ENCODE assay signal across 2 cellular contexts in the genomic region with DNA sequence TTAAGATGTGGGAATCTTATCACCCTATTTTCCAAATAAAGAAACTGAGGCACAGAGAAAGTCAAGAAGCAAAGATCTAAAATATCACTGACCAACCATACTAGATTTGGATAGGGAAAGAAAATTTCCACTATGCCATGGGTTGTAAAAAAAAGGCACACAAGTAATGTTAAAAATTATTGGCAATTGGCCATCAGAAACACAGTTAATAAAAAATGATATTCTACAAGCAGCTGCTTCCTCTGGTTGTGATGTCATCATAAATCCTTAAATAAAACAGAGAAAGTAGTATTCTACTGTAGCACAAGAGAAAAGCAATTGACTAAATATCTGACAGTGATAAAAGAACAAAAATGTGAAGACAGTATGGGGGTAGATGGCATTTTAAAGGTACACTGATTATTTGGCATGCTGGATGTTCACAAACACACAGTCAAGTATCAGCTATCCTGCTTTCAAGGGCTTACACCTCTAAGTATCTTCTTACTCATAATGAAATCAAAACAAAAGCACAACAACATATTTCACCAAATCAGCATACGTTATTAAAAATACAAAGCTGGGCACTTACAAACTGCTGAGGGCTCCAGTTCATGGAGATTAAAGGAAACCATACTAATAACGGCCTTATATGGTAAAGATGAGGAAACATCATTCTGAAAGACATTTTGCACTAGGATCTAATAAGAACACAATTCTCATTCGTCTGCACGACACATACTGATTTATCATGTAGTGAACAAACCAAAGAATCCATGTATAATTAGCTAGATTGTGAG.
TF ChIP-seq lines count a peak whose summit lies in the region.

No MANE protein-coding gene starts in this region.

TF ChIP-seq in IMR-90, 13 proteins besides CTCF, POLR2A, EP300 and RAD21:
- TF ChIP-seq, protein P1, sequence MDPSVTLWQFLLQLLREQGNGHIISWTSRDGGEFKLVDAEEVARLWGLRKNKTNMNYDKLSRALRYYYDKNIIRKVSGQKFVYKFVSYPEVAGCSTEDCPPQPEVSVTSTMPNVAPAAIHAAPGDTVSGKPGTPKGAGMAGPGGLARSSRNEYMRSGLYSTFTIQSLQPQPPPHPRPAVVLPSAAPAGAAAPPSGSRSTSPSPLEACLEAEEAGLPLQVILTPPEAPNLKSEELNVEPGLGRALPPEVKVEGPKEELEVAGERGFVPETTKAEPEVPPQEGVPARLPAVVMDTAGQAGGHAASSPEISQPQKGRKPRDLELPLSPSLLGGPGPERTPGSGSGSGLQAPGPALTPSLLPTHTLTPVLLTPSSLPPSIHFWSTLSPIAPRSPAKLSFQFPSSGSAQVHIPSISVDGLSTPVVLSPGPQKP (IDR thresholded peaks at IDR 0.05; ENCODE audit: borderline replicate concordance, low read depth, low read length), result no peak
- TF ChIP-seq MAFK (IDR thresholded peaks at IDR 0.05; ENCODE audit: low read depth, low read length), result 0 out of 2 replicates have a peak, but pooled peaks have one; percentile 1

TF ChIP-seq in WTC11, 78 proteins besides CTCF, POLR2A, EP300 and RAD21:
- TF ChIP-seq FOXP1 (CRISPR knock-in tag; IDR thresholded peaks at IDR 0.05; ENCODE audit: borderline replicate concordance) (no peak), ZNF138 (CRISPR knock-in tag; conservative IDR thresholded peaks at IDR 0.05) (no peak), CBFB (CRISPR knock-in tag; IDR thresholded peaks at IDR 0.05; ENCODE audit: low read depth) (no peak), NFE2L1 (CRISPR knock-in tag; IDR thresholded peaks at IDR 0.05) (no peak), TEAD1 (CRISPR knock-in tag; IDR thresholded peaks at IDR 0.05) (no peak), ZNF263 (CRISPR knock-in tag; IDR thresholded peaks at IDR 0.05; ENCODE audit: low read depth) (no peak), NFATC4 (CRISPR knock-in tag; IDR thresholded peaks at IDR 0.05) (no peak), JAZF1 (CRISPR knock-in tag; IDR thresholded peaks at IDR 0.05) (no peak), ATF1 (CRISPR knock-in tag; IDR thresholded peaks at IDR 0.05) (no peak)
- TF ChIP-seq, protein P2, sequence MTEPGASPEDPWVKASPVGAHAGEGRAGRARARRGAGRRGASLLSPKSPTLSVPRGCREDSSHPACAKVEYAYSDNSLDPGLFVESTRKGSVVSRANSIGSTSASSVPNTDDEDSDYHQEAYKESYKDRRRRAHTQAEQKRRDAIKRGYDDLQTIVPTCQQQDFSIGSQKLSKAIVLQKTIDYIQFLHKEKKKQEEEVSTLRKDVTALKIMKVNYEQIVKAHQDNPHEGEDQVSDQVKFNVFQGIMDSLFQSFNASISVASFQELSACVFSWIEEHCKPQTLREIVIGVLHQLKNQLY (CRISPR knock-in tag; IDR thresholded peaks at IDR 0.05), result no peak
- TF ChIP-seq, protein P3, sequence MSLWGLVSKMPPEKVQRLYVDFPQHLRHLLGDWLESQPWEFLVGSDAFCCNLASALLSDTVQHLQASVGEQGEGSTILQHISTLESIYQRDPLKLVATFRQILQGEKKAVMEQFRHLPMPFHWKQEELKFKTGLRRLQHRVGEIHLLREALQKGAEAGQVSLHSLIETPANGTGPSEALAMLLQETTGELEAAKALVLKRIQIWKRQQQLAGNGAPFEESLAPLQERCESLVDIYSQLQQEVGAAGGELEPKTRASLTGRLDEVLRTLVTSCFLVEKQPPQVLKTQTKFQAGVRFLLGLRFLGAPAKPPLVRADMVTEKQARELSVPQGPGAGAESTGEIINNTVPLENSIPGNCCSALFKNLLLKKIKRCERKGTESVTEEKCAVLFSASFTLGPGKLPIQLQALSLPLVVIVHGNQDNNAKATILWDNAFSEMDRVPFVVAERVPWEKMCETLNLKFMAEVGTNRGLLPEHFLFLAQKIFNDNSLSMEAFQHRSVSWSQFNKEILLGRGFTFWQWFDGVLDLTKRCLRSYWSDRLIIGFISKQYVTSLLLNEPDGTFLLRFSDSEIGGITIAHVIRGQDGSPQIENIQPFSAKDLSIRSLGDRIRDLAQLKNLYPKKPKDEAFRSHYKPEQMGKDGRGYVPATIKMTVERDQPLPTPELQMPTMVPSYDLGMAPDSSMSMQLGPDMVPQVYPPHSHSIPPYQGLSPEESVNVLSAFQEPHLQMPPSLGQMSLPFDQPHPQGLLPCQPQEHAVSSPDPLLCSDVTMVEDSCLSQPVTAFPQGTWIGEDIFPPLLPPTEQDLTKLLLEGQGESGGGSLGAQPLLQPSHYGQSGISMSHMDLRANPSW (CRISPR knock-in tag; conservative IDR thresholded peaks at IDR 0.05; ENCODE audit: low read depth), result no peak
- TF ChIP-seq, protein P4, sequence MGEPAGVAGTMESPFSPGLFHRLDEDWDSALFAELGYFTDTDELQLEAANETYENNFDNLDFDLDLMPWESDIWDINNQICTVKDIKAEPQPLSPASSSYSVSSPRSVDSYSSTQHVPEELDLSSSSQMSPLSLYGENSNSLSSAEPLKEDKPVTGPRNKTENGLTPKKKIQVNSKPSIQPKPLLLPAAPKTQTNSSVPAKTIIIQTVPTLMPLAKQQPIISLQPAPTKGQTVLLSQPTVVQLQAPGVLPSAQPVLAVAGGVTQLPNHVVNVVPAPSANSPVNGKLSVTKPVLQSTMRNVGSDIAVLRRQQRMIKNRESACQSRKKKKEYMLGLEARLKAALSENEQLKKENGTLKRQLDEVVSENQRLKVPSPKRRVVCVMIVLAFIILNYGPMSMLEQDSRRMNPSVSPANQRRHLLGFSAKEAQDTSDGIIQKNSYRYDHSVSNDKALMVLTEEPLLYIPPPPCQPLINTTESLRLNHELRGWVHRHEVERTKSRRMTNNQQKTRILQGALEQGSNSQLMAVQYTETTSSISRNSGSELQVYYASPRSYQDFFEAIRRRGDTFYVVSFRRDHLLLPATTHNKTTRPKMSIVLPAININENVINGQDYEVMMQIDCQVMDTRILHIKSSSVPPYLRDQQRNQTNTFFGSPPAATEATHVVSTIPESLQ (CRISPR knock-in tag; IDR thresholded peaks at IDR 0.05), result no peak
- TF ChIP-seq, protein P5, sequence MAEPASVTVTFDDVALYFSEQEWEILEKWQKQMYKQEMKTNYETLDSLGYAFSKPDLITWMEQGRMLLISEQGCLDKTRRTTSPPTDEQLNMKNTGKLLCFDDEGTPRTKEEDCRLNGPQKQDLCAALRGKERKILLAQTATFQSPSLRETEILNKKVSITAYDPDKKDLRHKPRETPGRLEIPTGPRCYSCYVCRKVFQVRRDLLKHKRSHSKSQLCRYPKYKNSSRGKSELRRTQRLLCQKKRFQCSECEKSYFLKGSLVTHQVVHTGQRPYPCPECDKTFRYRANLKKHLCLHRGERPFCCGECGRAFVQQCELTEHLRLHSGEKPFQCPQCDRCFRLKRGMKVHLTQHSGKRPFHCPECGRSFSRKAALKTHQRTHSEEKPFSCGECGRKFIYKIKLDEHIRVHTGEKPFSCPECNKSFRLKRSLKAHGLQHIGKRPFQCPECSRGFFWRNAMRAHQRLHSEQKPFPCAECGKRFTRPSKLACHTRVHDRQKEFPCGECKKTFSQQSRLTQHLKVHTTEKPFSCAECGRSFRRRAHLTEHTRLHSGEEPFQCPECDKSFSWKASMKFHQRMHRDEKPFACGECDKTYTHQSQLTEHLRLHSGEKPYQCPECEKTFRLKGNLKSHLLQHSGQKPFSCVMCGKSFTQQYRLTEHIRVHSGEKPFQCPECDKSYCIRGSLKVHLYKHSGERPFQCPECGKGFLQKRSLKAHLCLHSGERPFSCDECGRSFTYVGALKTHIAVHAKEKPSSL (CRISPR knock-in tag; conservative IDR thresholded peaks at IDR 0.05), result no peak
- TF ChIP-seq, protein P6, sequence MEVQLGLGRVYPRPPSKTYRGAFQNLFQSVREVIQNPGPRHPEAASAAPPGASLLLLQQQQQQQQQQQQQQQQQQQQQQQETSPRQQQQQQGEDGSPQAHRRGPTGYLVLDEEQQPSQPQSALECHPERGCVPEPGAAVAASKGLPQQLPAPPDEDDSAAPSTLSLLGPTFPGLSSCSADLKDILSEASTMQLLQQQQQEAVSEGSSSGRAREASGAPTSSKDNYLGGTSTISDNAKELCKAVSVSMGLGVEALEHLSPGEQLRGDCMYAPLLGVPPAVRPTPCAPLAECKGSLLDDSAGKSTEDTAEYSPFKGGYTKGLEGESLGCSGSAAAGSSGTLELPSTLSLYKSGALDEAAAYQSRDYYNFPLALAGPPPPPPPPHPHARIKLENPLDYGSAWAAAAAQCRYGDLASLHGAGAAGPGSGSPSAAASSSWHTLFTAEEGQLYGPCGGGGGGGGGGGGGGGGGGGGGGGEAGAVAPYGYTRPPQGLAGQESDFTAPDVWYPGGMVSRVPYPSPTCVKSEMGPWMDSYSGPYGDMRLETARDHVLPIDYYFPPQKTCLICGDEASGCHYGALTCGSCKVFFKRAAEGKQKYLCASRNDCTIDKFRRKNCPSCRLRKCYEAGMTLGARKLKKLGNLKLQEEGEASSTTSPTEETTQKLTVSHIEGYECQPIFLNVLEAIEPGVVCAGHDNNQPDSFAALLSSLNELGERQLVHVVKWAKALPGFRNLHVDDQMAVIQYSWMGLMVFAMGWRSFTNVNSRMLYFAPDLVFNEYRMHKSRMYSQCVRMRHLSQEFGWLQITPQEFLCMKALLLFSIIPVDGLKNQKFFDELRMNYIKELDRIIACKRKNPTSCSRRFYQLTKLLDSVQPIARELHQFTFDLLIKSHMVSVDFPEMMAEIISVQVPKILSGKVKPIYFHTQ (CRISPR knock-in tag; IDR thresholded peaks at IDR 0.05), result no peak
- TF ChIP-seq, protein P7, sequence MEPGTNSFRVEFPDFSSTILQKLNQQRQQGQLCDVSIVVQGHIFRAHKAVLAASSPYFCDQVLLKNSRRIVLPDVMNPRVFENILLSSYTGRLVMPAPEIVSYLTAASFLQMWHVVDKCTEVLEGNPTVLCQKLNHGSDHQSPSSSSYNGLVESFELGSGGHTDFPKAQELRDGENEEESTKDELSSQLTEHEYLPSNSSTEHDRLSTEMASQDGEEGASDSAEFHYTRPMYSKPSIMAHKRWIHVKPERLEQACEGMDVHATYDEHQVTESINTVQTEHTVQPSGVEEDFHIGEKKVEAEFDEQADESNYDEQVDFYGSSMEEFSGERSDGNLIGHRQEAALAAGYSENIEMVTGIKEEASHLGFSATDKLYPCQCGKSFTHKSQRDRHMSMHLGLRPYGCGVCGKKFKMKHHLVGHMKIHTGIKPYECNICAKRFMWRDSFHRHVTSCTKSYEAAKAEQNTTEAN (CRISPR knock-in tag; IDR thresholded peaks at IDR 0.05), result no peak
- TF ChIP-seq, protein P8, sequence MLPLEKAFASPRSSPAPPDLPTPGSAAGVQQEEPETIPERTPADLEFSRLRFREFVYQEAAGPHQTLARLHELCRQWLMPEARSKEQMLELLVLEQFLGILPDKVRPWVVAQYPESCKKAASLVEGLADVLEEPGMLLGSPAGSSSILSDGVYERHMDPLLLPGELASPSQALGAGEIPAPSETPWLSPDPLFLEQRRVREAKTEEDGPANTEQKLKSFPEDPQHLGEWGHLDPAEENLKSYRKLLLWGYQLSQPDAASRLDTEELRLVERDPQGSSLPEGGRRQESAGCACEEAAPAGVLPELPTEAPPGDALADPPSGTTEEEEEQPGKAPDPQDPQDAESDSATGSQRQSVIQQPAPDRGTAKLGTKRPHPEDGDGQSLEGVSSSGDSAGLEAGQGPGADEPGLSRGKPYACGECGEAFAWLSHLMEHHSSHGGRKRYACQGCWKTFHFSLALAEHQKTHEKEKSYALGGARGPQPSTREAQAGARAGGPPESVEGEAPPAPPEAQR (CRISPR knock-in tag; IDR thresholded peaks at IDR 0.05), result no peak
